ENCODE assay signal across 9 cellular contexts in the genomic region with DNA sequence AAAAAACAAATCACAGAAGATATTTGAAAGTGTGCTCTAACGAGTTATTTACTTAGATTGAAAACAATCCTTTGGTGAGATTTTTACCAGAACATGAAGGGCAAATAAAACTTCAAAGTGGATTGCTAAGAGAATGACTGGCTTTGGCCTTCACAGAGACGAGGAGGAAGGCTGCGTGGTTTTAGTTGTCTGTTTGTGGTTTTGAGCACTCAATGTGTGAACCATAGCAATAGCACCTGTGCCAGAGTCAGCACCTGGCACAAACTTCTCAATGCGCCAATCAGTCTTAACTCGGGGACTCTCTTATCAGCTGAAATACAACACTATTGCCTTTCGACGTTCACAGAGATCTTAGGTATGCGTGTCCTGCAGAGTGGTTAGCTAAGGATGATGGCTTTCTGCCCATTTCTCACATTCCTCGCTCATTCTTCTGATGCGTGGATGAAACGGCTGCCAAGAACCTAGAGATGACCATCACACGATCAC.
DNase-seq lines count a peak whose midpoint lies in the region; ATAC-seq and FAIRE-seq lines count a peak whose summit lies in the region.
"Had no signal": no experiment of that assay in that cellular context is flagged by ENCODE, and none has a peak within 500 bp of the region (broad histone marks: within the 10 kb centered on the region; RNA-seq: fewer than 3 reads in every experiment).

No MANE protein-coding gene starts in this region.

- 0 out of 2 replicates have a peak, but pooled peaks cover 4% of the 10 kb centered on the region for H3K9me3 ChIP-seq in BLaER1
- H3K9me3 ChIP-seq in GM23248 (ENCODE audit: low read depth) = no peaks in the 10 kb centered on the region

- no peaks in the 10 kb centered on the region for H3K79me2 ChIP-seq in GM23248 (ENCODE audit: insufficient read depth)

- DNase-seq in activated CD8-positive, alpha-beta memory T cell treated with anti-CD3 and anti-CD28 coated beads for 24 hours = peak; percentile 72
- DNase-seq in left ventricle myocardium superior (no peak), urothelium cell line (ENCODE audit: low spot score) (peak; percentile 33), GM23248 (no peak), sciatic nerve (ENCODE audit: low spot score) (no peak)

- intact Hi-C loops in left ventricle myocardium superior (cut with micrococcal nuclease) = loop anchor here (5.0 kb wide), 1 partner anchor 150 kb away; no protein-coding TSS in a partner anchor
- intact Hi-C loops in sciatic nerve (cut with DNase I) = loop anchor here (5.0 kb wide), 1 partner anchor 140 kb away; no protein-coding TSS in a partner anchor

- H3K4me2 ChIP-seq in BLaER1 (peak overlapping the region; percentile 74), GM23248 (ENCODE audit: unreplicated experiment) (no peak overlapping the region)

- 95 to 96% methylated on average over 12 of the region's 12 CpGs for WGBS in GM23248 (ENCODE audit: low coverage in 1 of 2, low lambda C conversion rate in 2 of 2, missing lambda C conversion rate in 2 of 2), 2 experiments

- H3K4me3 ChIP-seq in BLaER1 (no peak overlapping the region), GM23248 (no peak overlapping the region)

- peaks cover 76% of the 10 kb centered on the region for H3K4me1 ChIP-seq in BLaER1
- H3K4me1 ChIP-seq in GM23248 (ENCODE audit: insufficient read depth) = peaks cover 28% of the 10 kb centered on the region

- H3K36me3 ChIP-seq in BLaER1 = peaks cover 79% of the 10 kb centered on the region
- H3K36me3 ChIP-seq in GM23248 (ENCODE audit: low read depth) = no peaks in the 10 kb centered on the region

- no peak for FAIRE-seq in urothelium cell line (lab: Jason Lieb, UNC)
- FAIRE-seq: G401.6 had no signal

- peaks cover 31% of the 10 kb centered on the region for H3F3A ChIP-seq in GM23248 (ENCODE audit: insufficient read depth)

- peak; percentile 45 for ATAC-seq in GM19438 (IDR thresholded peaks at IDR 0.05; ENCODE audit: low read depth, unreplicated experiment)
- peak; percentile 52 for ATAC-seq in HG03520 (IDR thresholded peaks at IDR 0.05; ENCODE audit: unreplicated experiment)
- peak; percentile 9 for ATAC-seq in left ventricle myocardium superior
- no peak for ATAC-seq in sciatic nerve

- H3K9ac ChIP-seq in BLaER1 (peak overlapping the region; percentile 5; the same call in 1 of the 2 replicates), GM23248 (no peak overlapping the region)

- H3K27me3 ChIP-seq in BLaER1 (no peaks in the 10 kb centered on the region), GM23248 (replicated peaks; ENCODE audit: insufficient read depth) (no peaks in the 10 kb centered on the region)

- H4K20me1 ChIP-seq in BLaER1 (peaks cover 58% of the 10 kb centered on the region), GM23248 (ENCODE audit: insufficient read depth) (no peaks in the 10 kb centered on the region)

- no peaks in the 10 kb centered on the region for H3K9me2 ChIP-seq in GM23248 (ENCODE audit: insufficient read depth)

- in situ Hi-C loops in GM23248 (cut with MboI) = loop anchor here (25.0 kb wide), 1 partner anchor 150 kb away; no protein-coding TSS in a partner anchor

- H2AFZ ChIP-seq in GM23248 = no peak overlapping the region

- H3K27ac ChIP-seq in BLaER1 (peak overlapping the region; percentile 71), GM23248 (no peak overlapping the region)

Comparison
In these comparisons a context has a peak if more than half of its experiments do, and no peak if none do; other contexts are left out.
1. DNase-seq: peak in activated CD8-positive, alpha-beta memory T cell treated with anti-CD3 and anti-CD28 coated beads for 24 hours (single experiment) and urothelium cell line (single experiment); none in left ventricle myocardium superior (single experiment), GM23248 (single experiment) and sciatic nerve (single experiment).